Comparison of ENCODE assay signal across 28 cellular contexts in genomic region chr2:102782187-102782586, GRCh38.
"Had no signal": no experiment of that assay in that cellular context is flagged by ENCODE, and none has a peak within 500 bp of the region (broad histone marks: within the 10 kb centered on the region; RNA-seq: fewer than 3 reads in every experiment).

No MANE protein-coding gene starts in this region.

- H3K4me1 ChIP-seq: lower lobe of right lung, neural progenitor cell, parathyroid adenoma, right lobe of liver, suprapubic skin, tibial artery, upper lobe of right lung had no signal

- H3K79me2 ChIP-seq: parathyroid adenoma had no signal

- H3K9me3 Mint-ChIP-seq: natural killer cell; nephron progenitor cell; neural progenitor cell; stimulated activated naive B cell treated with anti-CD40 and anti-IgM and Interleukin-4, amounts not matched to agents 10 μg/mL and 1 μg/mL and 100 μg/mL, for 72 hours; stimulated activated naive CD8-positive, alpha-beta T cell treated with anti-CD3 and anti-CD28 coated beads, Interleukin-15, Interleukin-2, amounts not matched to agents 100 ng/mL and 50 ng/mL, for 24 hours had no signal

- H3K4me1 Mint-ChIP-seq: naive B cell; nephron progenitor cell; stimulated activated naive B cell treated with anti-CD40 and anti-IgM and Interleukin-4, amounts not matched to agents 10 μg/mL and 1 μg/mL and 100 μg/mL, for 72 hours had no signal

- H3K9me3 ChIP-seq: lower lobe of right lung, neutrophil, right atrium auricular region, right lobe of liver, suprapubic skin, thoracic aorta, tibial artery, upper lobe of right lung had no signal

- H3K27ac ChIP-seq: lower lobe of right lung, neural progenitor cell, neutrophil, parathyroid adenoma, right lobe of liver, suprapubic skin, thoracic aorta, tibial artery, upper lobe of right lung had no signal

- H3K4me3 Mint-ChIP-seq: naive B cell; natural killer cell; nephron progenitor cell; neural progenitor cell; stimulated activated naive B cell treated with anti-CD40 and anti-IgM and Interleukin-4, amounts not matched to agents 10 μg/mL and 1 μg/mL and 100 μg/mL, for 72 hours; stimulated activated naive CD8-positive, alpha-beta T cell treated with anti-CD3 and anti-CD28 coated beads, Interleukin-15, Interleukin-2, amounts not matched to agents 100 ng/mL and 50 ng/mL, for 24 hours had no signal

- H2AFZ ChIP-seq: neural progenitor cell, parathyroid adenoma had no signal

- H3K27ac Mint-ChIP-seq: naive B cell; natural killer cell; nephron progenitor cell; neural progenitor cell; stimulated activated naive B cell treated with anti-CD40 and anti-IgM and Interleukin-4, amounts not matched to agents 10 μg/mL and 1 μg/mL and 100 μg/mL, for 72 hours; stimulated activated naive CD8-positive, alpha-beta T cell treated with anti-CD3 and anti-CD28 coated beads, Interleukin-15, Interleukin-2, amounts not matched to agents 100 ng/mL and 50 ng/mL, for 24 hours had no signal

- H3K36me3 ChIP-seq: lower lobe of right lung, neural progenitor cell, neutrophil, right atrium auricular region, right lobe of liver, suprapubic skin, thoracic aorta, tibial artery, upper lobe of right lung had no signal

- H3K4me3 ChIP-seq: lower lobe of right lung, neural progenitor cell, right atrium auricular region, right lobe of liver, smooth muscle cell, suprapubic skin, thoracic aorta, tibial artery, upper lobe of right lung had no signal

- ATAC-seq: left cardiac atrium; left lobe of liver; lower lobe of right lung; natural killer cell; right lobe of liver; stimulated activated naive B cell treated with anti-CD40 and anti-IgM and Interleukin-4, amounts not matched to agents 10 μg/mL and 1 μg/mL and 100 μg/mL, for 72 hours; upper lobe of right lung had no signal

- FAIRE-seq: keratinocyte, urothelium cell line had no signal

- H3K4me2 ChIP-seq: neural progenitor cell, smooth muscle cell had no signal

- H3K9ac ChIP-seq: neural progenitor cell, parathyroid adenoma had no signal

- H3K36me3 Mint-ChIP-seq: natural killer cell, neural progenitor cell had no signal

- H3K27me3 Mint-ChIP-seq: naive B cell; stimulated activated naive B cell treated with anti-CD40 and anti-IgM and Interleukin-4, amounts not matched to agents 10 μg/mL and 1 μg/mL and 100 μg/mL, for 72 hours; stimulated activated naive CD8-positive, alpha-beta T cell treated with anti-CD3 and anti-CD28 coated beads, Interleukin-15, Interleukin-2, amounts not matched to agents 100 ng/mL and 50 ng/mL, for 24 hours had no signal

- DNase-seq: hippocampal formation; kidney glomerular epithelial cell; left cardiac atrium; lower lobe of right lung; mammary epithelial cell; mesenchymal stem cell; naive B cell; natural killer cell; nephron progenitor cell; occipital lobe; right lobe of liver; stimulated activated CD4-positive, alpha-beta T cell treated with anti-CD3 and anti-CD28 coated beads, Interleukin-1b, Interleukin-23, amount 100 ng/mL, for 48 hours; stimulated activated CD4-positive, alpha-beta T cell treated with anti-CD3 and anti-CD28 coated beads, Interleukin-2, amount 100 ng/mL, for 48 hours; stimulated activated CD4-positive, alpha-beta T cell treated with anti-CD3 and anti-CD28 coated beads, Interleukin-4, amount 100 ng/mL, for 4 hours; stimulated activated naive B cell treated with anti-CD40 and anti-IgM and Interleukin-4, amounts not matched to agents 10 μg/mL and 1 μg/mL and 100 μg/mL, for 72 hours; tibial artery; upper lobe of right lung had no signal

- H3K27me3 ChIP-seq: neural progenitor cell, neutrophil, right atrium auricular region, right lobe of liver, suprapubic skin, tibial artery, upper lobe of right lung had no signal
